ENCODE assay signal across 8 cellular contexts in the genomic region with DNA sequence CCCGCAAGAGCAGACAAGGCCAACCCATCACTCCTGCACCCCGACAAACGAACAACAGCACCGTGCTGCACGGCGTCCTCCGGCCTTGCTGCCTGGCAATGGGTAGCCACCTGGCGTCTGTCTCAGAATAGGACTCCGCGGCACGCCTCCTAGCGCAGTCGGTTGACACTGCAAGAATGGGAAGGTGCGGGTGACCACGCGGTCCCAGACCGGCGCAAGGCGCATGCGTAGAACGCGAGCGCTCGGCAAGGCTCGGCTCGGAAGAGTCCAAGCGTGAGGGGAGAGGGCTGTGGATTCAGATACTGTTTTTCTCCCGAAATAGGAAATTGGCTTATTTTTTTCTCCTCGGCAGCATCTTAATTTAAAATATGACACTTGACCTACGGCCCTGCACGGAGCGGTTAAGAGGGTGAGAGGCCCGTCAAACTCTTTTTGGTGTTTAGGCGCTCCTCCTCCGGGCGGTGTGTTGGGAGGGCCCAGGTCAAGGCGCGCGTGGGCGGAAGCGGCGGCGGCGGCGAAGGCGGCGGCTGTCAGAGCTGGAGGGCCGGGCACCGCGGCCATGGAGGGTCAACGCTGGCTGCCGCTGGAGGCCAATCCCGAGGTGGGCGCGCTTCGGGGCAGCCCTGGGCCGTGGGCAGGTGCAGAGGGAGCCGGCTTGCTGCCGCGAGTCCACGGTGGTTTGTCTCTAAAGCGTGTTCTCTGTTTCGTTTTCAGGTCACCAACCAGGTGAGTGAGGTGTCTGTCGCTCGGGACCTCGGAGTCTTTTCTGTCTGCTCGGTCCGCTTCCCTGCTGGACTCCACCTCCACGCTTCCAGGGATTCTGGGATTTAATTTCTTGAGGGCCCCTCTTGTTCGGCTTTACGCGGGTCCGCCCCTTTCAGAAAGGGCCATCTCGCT.
DNase-seq lines count a peak whose midpoint lies in the region; ATAC-seq and TF ChIP-seq lines count a peak whose summit lies in the region.

A gene (plus strand): TSS at position 530 of the 897 bp plus-strand sequence. CDS start 30 bp downstream, at position 560.

- ATAC-seq in GM19023 (IDR thresholded peaks at IDR 0.05; ENCODE audit: unreplicated experiment) (peak; percentile 97), HG03342 (IDR thresholded peaks at IDR 0.05; ENCODE audit: unreplicated experiment) (peak; percentile 96)
- ATAC-seq in activated CD4-positive, CD25-positive, alpha-beta regulatory T cell treated with anti-CD3 and anti-CD28 coated beads, Interleukin-2, amount 50 U/mL, for 24 hours, result peak; percentile 93 to 94

- TF ChIP-seq CTCF in AG10803 (conservative IDR thresholded peaks at IDR 0.05; ENCODE audit: low read length), result peak; percentile 91

- H3K4me3 ChIP-seq in AG10803 (ENCODE audit: low read length), result peak within 1 kb of the TSS; percentile 95

- DNase-seq in AG10803 (ENCODE audit: low read depth) (peak; percentile 91), NCI-H446 (lab: John Stamatoyannopoulos, UW) (peak; percentile 51 to 82), cerebellar nuclear complex (lab: John Stamatoyannopoulos, UW) (peak; percentile 64 to 85), islet precursor cell (peak; percentile 98)
- peak; percentile 94 to 96 for DNase-seq in stimulated activated CD4-positive, alpha-beta T cell treated with anti-CD3 and anti-CD28 coated beads, Interleukin-15, amount 100 ng/mL, for 1 hour (ENCODE audit: low read depth in 1 of 2, low spot score in 1 of 2)

Comparison
In these comparisons a context has a peak if more than half of its experiments do, and no peak if none do; other contexts are left out.
1. Peak in every context shown above with its lines: DNase-seq, ATAC-seq and H3K4me3 ChIP-seq.